1 cellular context compared by ENCODE assay signal in genomic region chr12:121095544-121096198, GRCh38.
A peak's percentile ranks its signal among the peaks of the same experiment; 100 is the strongest.
TF ChIP-seq lines count a peak whose summit lies in the region.

No MANE protein-coding gene starts in this region.

TF ChIP-seq in GM12878, 131 proteins besides CTCF, POLR2A, EP300 and RAD21 (continued from another document):
- TF ChIP-seq, protein P1, sequence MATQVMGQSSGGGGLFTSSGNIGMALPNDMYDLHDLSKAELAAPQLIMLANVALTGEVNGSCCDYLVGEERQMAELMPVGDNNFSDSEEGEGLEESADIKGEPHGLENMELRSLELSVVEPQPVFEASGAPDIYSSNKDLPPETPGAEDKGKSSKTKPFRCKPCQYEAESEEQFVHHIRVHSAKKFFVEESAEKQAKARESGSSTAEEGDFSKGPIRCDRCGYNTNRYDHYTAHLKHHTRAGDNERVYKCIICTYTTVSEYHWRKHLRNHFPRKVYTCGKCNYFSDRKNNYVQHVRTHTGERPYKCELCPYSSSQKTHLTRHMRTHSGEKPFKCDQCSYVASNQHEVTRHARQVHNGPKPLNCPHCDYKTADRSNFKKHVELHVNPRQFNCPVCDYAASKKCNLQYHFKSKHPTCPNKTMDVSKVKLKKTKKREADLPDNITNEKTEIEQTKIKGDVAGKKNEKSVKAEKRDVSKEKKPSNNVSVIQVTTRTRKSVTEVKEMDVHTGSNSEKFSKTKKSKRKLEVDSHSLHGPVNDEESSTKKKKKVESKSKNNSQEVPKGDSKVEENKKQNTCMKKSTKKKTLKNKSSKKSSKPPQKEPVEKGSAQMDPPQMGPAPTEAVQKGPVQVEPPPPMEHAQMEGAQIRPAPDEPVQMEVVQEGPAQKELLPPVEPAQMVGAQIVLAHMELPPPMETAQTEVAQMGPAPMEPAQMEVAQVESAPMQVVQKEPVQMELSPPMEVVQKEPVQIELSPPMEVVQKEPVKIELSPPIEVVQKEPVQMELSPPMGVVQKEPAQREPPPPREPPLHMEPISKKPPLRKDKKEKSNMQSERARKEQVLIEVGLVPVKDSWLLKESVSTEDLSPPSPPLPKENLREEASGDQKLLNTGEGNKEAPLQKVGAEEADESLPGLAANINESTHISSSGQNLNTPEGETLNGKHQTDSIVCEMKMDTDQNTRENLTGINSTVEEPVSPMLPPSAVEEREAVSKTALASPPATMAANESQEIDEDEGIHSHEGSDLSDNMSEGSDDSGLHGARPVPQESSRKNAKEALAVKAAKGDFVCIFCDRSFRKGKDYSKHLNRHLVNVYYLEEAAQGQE (IDR thresholded peaks at IDR 0.05; ENCODE audit: low read depth, low read length): no peak
- TF ChIP-seq EED (IDR thresholded peaks at IDR 0.05; ENCODE audit: low read depth) (0 out of 2 replicates have a peak, but pooled peaks have one; percentile 21), PAX5 (IDR thresholded peaks at IDR 0.05; ENCODE audit: borderline replicate concordance, low read depth, low read length) (peak; percentile 53; the same call in 1 of the 2 replicates), NFXL1 (IDR thresholded peaks at IDR 0.05; ENCODE audit: borderline replicate concordance) (no peak), JUND (IDR thresholded peaks at IDR 0.05; ENCODE audit: low read depth, low read length) (no peak), SMC3 (IDR thresholded peaks at IDR 0.05; ENCODE audit: borderline replicate concordance, low read length) (peak; percentile 89), ZBTB33 (IDR thresholded peaks at IDR 0.05) (no peak), ZBED1 (IDR thresholded peaks at IDR 0.05; ENCODE audit: borderline replicate concordance) (no peak), ZSCAN29 (IDR thresholded peaks at IDR 0.05) (no peak)
